Comparison of ENCODE assay signal across 19 cellular contexts in genomic region chr20:22213271-22213670, GRCh38.
DNase-seq lines count a peak whose midpoint lies in the region; ATAC-seq and TF ChIP-seq lines count a peak whose summit lies in the region.
"Had no signal": no experiment of that assay in that cellular context is flagged by ENCODE, and none has a peak within 500 bp of the region (broad histone marks: within the 10 kb centered on the region; RNA-seq: fewer than 3 reads in every experiment).

No MANE protein-coding gene starts in this region.

- no peaks in the 10 kb centered on the region for H3K9me2 ChIP-seq in GM23338 (ENCODE audit: insufficient read depth)

- H3K9me3 ChIP-seq in left ventricle myocardium inferior (replicated peaks) = peaks cover 6% of the 10 kb centered on the region
- H3K9me3 ChIP-seq: A549, BE2C had no signal

- peaks cover 4% of the 10 kb centered on the region for H3K27me3 Mint-ChIP-seq in GM23338 (ENCODE audit: insufficient read depth, low read depth, poor library complexity)
- H3K27me3 Mint-ChIP-seq: CD4-positive, alpha-beta memory T cell had no signal

- peaks cover 13% of the 10 kb centered on the region for H3K4me1 Mint-ChIP-seq in GM23338
- H3K4me1 Mint-ChIP-seq: CD4-positive, alpha-beta memory T cell had no signal

- no peak overlapping the region for H3K4me3 Mint-ChIP-seq in GM23338
- H3K4me3 Mint-ChIP-seq: CD4-positive, alpha-beta memory T cell had no signal

- no peaks in the 10 kb centered on the region for H3K4me1 ChIP-seq in left ventricle myocardium inferior
- peaks cover 16% of the 10 kb centered on the region for H3K4me1 ChIP-seq in GM23338 (ENCODE audit: insufficient read depth)
- H3K4me1 ChIP-seq: A549, BE2C had no signal

- H3K36me3 Mint-ChIP-seq in GM23338 (ENCODE audit: low read depth) = no peaks in the 10 kb centered on the region
- H3K36me3 Mint-ChIP-seq: CD4-positive, alpha-beta memory T cell had no signal

- no peaks in the 10 kb centered on the region for H4K20me1 ChIP-seq in GM23338 (replicated peaks; ENCODE audit: insufficient read depth)

- TF ChIP-seq CTCF in left ventricle myocardium inferior (IDR thresholded peaks at IDR 0.05; ENCODE audit: borderline replicate concordance) (no peak), GM23338 (conservative IDR thresholded peaks at IDR 0.05; ENCODE audit: low read depth in 2 of 2) (no peak), VCaP (conservative IDR thresholded peaks at IDR 0.05) (no peak)

- H3K4me3 ChIP-seq in left ventricle myocardium inferior = no peak overlapping the region
- no peak overlapping the region for H3K4me3 ChIP-seq in GM23338
- H3K4me3 ChIP-seq: A549 had no signal

- H3K4me2 ChIP-seq in GM23338 = no peak overlapping the region
- H3K4me2 ChIP-seq: A549 had no signal

- ATAC-seq in Right ventricle myocardium inferior (peak; percentile 79), GM23338 (no peak), HG02763 (IDR thresholded peaks at IDR 0.05; ENCODE audit: unreplicated experiment) (no peak)
- ATAC-seq: A549 had no signal

- H3K36me3 ChIP-seq in left ventricle myocardium inferior (no peaks in the 10 kb centered on the region), GM23338 (ENCODE audit: insufficient read depth) (no peaks in the 10 kb centered on the region)
- H3K36me3 ChIP-seq: BE2C had no signal

- H3K79me2 ChIP-seq in GM23338 (replicated peaks; ENCODE audit: insufficient read depth) = no peaks in the 10 kb centered on the region

- DNase-seq in Right ventricle myocardium inferior (ENCODE audit: missing footprints) = no peak
- DNase-seq in left ventricle myocardium inferior = no peak
- no peak for DNase-seq in GM23338 (ENCODE audit: low spot score)
- DNase-seq in pons (ENCODE audit: low spot score) = no peak
- DNase-seq: 8988T; ACHN; AML-193; BE2C; C1 segment of cervical spinal cord; Calu3; CD4-positive, alpha-beta memory T cell; COR-L47; DMS153; DND-41; H7; HCEC 1CT had no signal

- peaks cover 6% of the 10 kb centered on the region; the same call in 2 of the 3 replicates for H3K9me3 Mint-ChIP-seq in GM23338

- H3F3A ChIP-seq in GM23338 (replicated peaks; ENCODE audit: low read depth) = no peaks in the 10 kb centered on the region

- no peak overlapping the region for H2AFZ ChIP-seq in GM23338

- H3K27ac ChIP-seq in left ventricle myocardium inferior (replicated peaks) (no peak overlapping the region), GM23338 (ENCODE audit: low read depth) (no peak overlapping the region), VCaP (0 out of 2 replicates have a peak overlapping the region, but pooled peaks have one; percentile 16)
- H3K27ac ChIP-seq: A549 had no signal

- H3K27ac Mint-ChIP-seq in GM23338 = 0 out of 2 replicates have a peak overlapping the region, but pooled peaks have one; percentile 42
- H3K27ac Mint-ChIP-seq: CD4-positive, alpha-beta memory T cell had no signal

- peaks cover 16% of the 10 kb centered on the region for H3K27me3 ChIP-seq in left ventricle myocardium inferior (ENCODE audit: low read depth)
- H3K27me3 ChIP-seq in GM23338 (ENCODE audit: insufficient read depth) = no peaks in the 10 kb centered on the region
- H3K27me3 ChIP-seq: BE2C had no signal

- intact Hi-C loops in Right ventricle myocardium inferior (cut with DNase I) = no loop called here
- intact Hi-C loops in left ventricle myocardium inferior (cut with micrococcal nuclease) = no loop called here

TF ChIP-seq in GM23338, 12 proteins besides CTCF, POLR2A, EP300 and RAD21:
- no peak for TF ChIP-seq EZH2 (IDR thresholded peaks at IDR 0.05; ENCODE audit: low read depth, unreplicated experiment)
- no peak for TF ChIP-seq NANOG (IDR thresholded peaks at IDR 0.05; ENCODE audit: borderline replicate concordance)
- no peak for TF ChIP-seq ETS1 (IDR thresholded peaks at IDR 0.05)
- TF ChIP-seq EZH2phosphoT487 (IDR thresholded peaks at IDR 0.05; ENCODE audit: unreplicated experiment) = no peak
- TF ChIP-seq ZNF114 (CRISPR knock-in tag; IDR thresholded peaks at IDR 0.05) = no peak
- no peak for TF ChIP-seq CREB1 (CRISPR knock-in tag; IDR thresholded peaks at IDR 0.05; ENCODE audit: low read depth)
- no peak for TF ChIP-seq ZNF462 (CRISPR knock-in tag; IDR thresholded peaks at IDR 0.05)
- no peak for TF ChIP-seq ZNF331 (CRISPR knock-in tag; IDR thresholded peaks at IDR 0.05; ENCODE audit: low read depth)
